In the genomic region with DNA sequence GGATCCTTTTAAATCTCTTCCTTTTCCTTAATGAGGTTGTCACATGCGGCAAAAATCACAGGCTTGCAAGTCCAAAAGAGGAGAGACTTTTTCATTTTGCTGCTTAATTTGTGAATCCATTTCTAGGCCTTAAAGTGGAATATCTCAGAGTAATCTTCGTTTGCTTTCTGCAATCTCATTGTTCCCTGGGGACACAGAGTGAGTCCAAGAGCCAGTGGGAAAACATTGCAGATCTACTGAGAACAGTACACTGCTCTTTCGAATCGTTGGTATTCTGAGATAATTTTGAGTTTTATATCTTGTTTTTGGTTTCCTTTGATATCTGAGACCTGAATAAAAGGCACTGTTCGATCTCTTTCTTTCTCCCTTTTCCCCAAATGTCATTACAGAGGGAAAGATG, we compare ENCODE assay signal across 9 cellular contexts.
A peak's percentile ranks its signal among the peaks of the same experiment; 100 is the strongest.
DNase-seq lines count a peak whose midpoint lies in the region; ATAC-seq and TF ChIP-seq lines count a peak whose summit lies in the region.
"Had no signal": no experiment of that assay in that cellular context is flagged by ENCODE, and none has a peak within 500 bp of the region (broad histone marks: within the 10 kb centered on the region; RNA-seq: fewer than 3 reads in every experiment).

No MANE protein-coding gene starts in this region.

- H3K9me3 Mint-ChIP-seq in activated CD8-positive, alpha-beta T cell treated with anti-CD3 and anti-CD28 coated beads for 36 hours, result no peaks in the 10 kb centered on the region

- peak overlapping the region; percentile 94 for H3K27ac ChIP-seq in ACC112 (ENCODE audit: low read depth, low read length)
- peak overlapping the region; percentile 39 to 81 (median 70) for H3K27ac ChIP-seq in heart right ventricle

- peaks cover 49% of the 10 kb centered on the region for H3K4me1 ChIP-seq in ACC112 (ENCODE audit: control insufficient read depth, insufficient read depth, low read length, unreplicated experiment)
- peaks cover 0 to 49% (median 27%) of the 10 kb centered on the region in 9 donors for H3K4me1 ChIP-seq in heart right ventricle

- peaks cover 3% of the 10 kb centered on the region for H3K27me3 Mint-ChIP-seq in activated CD8-positive, alpha-beta T cell treated with anti-CD3 and anti-CD28 coated beads for 36 hours

- H3K27me3 ChIP-seq in ACC112 (ENCODE audit: insufficient read depth, low read length) (no peaks in the 10 kb centered on the region), heart right ventricle (no peaks in the 10 kb centered on the region)

- CTCF ChIA-PET in activated CD8-positive, alpha-beta T cell treated with anti-CD3 and anti-CD28 coated beads for 36 hours (lab: Charles Lee), result no interaction called here

- no peak for TF ChIP-seq CTCF in heart right ventricle (IDR thresholded peaks at IDR 0.05)
- no peak for TF ChIP-seq CTCF in activated CD8-positive, alpha-beta T cell treated with anti-CD3 and anti-CD28 coated beads for 36 hours (IDR thresholded peaks at IDR 0.05)

- H3K27ac Mint-ChIP-seq in activated CD8-positive, alpha-beta T cell treated with anti-CD3 and anti-CD28 coated beads for 36 hours, result no peak overlapping the region

- H3K4me1 Mint-ChIP-seq in activated CD8-positive, alpha-beta T cell treated with anti-CD3 and anti-CD28 coated beads for 36 hours (ENCODE audit: low read depth), result no peaks in the 10 kb centered on the region

- no peaks in the 10 kb centered on the region for H3K79me2 ChIP-seq in ACC112 (ENCODE audit: control insufficient read depth, insufficient read depth, low read length, unreplicated experiment)

- H2AFZ ChIP-seq in ACC112 (ENCODE audit: low read length, unreplicated experiment), result peak overlapping the region; percentile 71

- intact Hi-C loops in heart right ventricle (cut with DNase I), result loop anchor here in 4 of 10 donors (5.0 to 10.0 kb wide), 4 partner anchors 63 to 423 kb away; a partner anchor contains a TSS
- intact Hi-C loops in activated CD8-positive, alpha-beta T cell treated with anti-CD3 and anti-CD28 coated beads for 36 hours (cut with micrococcal nuclease), result no loop called here
- intact Hi-C loops in posterior cingulate gyrus (cut with DNase I), result no loop called here

- H3K4me3 ChIP-seq in ACC112 (ENCODE audit: low read depth, low read length) (peak overlapping the region; percentile 54), heart right ventricle (no peak overlapping the region)

- 43 to 55% methylated on average over 5 of the region's 5 CpGs for WGBS in heart right ventricle, 2 donors

- peak; percentile 3 for DNase-seq in astrocyte of the hippocampus (ENCODE audit: low read depth, low spot score)
- peak in 1 of 2 donors; percentile 25 for DNase-seq in heart right ventricle
- peak; percentile 31 for DNase-seq in pons (ENCODE audit: low spot score)
- no peak for DNase-seq in activated CD8-positive, alpha-beta T cell treated with anti-CD3 and anti-CD28 coated beads for 36 hours
- no peak for DNase-seq in DMS153 (lab: John Stamatoyannopoulos, UW)
- DNase-seq in stimulated activated CD4-positive, alpha-beta T cell treated with anti-CD3 and anti-CD28 coated beads, Interleukin-12 subunit alpha, Interleukin-12 subunit beta, amount 100 ng/mL, for 4 hours, result no peak
- no peak for DNase-seq in posterior cingulate gyrus
- DNase-seq: Karpas-422 had no signal

- POLR2A ChIA-PET in activated CD8-positive, alpha-beta T cell treated with anti-CD3 and anti-CD28 coated beads for 36 hours (lab: Charles Lee), result no interaction called here

- H3K4me3 Mint-ChIP-seq in activated CD8-positive, alpha-beta T cell treated with anti-CD3 and anti-CD28 coated beads for 36 hours, result no peak overlapping the region

- peak; percentile 48 to 87 (median 70) for ATAC-seq in heart right ventricle
- ATAC-seq in activated CD8-positive, alpha-beta T cell treated with anti-CD3 and anti-CD28 coated beads for 36 hours, result no peak

- H3K9me3 ChIP-seq in heart right ventricle, result no peaks in the 10 kb centered on the region

- no peaks in the 10 kb centered on the region for H3K36me3 Mint-ChIP-seq in activated CD8-positive, alpha-beta T cell treated with anti-CD3 and anti-CD28 coated beads for 36 hours (ENCODE audit: low read depth)

- no peaks in the 10 kb centered on the region for H3K36me3 ChIP-seq in ACC112 (ENCODE audit: insufficient read depth, low read length)
- H3K36me3 ChIP-seq in heart right ventricle, result no peaks in the 10 kb centered on the region

Comparison
In these comparisons a context has a peak if more than half of its experiments do, and no peak if none do; other contexts are left out.
1. DNase-seq: peak in astrocyte of the hippocampus (single experiment) and pons (single experiment); none in activated CD8-positive, alpha-beta T cell treated with anti-CD3 and anti-CD28 coated beads for 36 hours (single experiment), DMS153 (single experiment), stimulated activated CD4-positive, alpha-beta T cell treated with anti-CD3 and anti-CD28 coated beads, Interleukin-12 subunit alpha, Interleukin-12 subunit beta, amount 100 ng/mL, for 4 hours (single experiment) and posterior cingulate gyrus (0 of 10).